ENCODE assay signal across 9 cellular contexts in the genomic region with DNA sequence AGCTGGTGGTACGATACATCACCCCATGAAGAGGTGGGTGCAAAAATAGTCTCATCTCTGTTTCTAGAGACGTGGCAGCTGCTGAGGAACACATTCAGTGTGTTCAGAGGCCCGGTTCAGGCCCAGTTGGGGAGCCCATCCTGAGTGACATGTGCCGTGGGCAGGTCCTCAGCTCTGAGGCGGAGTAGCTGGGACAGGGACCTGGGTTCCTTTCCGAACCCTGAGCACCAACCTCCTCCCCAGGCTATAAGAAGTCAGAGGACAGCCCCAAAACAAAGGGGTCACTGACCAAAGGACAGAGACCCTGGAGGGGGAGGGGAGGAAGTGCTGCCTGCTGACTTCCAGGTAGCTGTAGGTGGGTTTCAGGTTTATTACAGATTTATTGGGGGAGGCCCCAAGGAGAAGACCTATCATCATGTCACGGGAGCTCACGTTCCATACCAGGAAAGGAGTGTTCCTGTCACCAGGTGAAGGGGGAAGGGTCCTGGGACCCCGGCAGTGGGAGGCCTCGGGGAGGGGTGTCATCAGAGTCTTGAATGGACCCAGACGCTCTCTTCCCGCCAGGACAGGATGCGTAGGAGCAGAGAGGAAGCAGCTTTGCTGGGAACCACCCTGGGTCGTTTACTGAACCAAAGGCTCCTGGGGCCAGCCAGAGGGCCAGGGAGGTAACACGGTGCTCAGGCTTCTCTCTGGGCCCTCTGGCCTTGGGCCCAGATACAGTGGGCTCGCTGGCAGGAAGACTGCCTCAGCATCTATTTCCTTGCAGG. TPM values are rescaled to one million over a fixed set of nuclear protein-coding genes. Genes with fewer than 3 reads are reported as not detected.
DNase-seq lines count a peak whose midpoint lies in the region; ATAC-seq and TF ChIP-seq lines count a peak whose summit lies in the region.
"Had no signal": no experiment of that assay in that cellular context is flagged by ENCODE, and none has a peak within 500 bp of the region (broad histone marks: within the 10 kb centered on the region; RNA-seq: fewer than 3 reads in every experiment).

No MANE protein-coding gene starts in this region.

- no peaks in the 10 kb centered on the region for H3K9me2 ChIP-seq in MM.1S (replicated peaks; ENCODE audit: insufficient read depth, low read length)

- no peaks in the 10 kb centered on the region for H4K20me1 ChIP-seq in MM.1S (ENCODE audit: insufficient read depth, low read length)

- peak overlapping the region; percentile 34; the same call in 1 of the 2 replicates for H3K4me2 ChIP-seq in MM.1S (ENCODE audit: low read depth, low read length)

- H3K9me3 ChIP-seq in MM.1S (replicated peaks; ENCODE audit: insufficient read depth, low read length), result no peaks in the 10 kb centered on the region
- H3K9me3 ChIP-seq in esophagus muscularis mucosa, result no peaks in the 10 kb centered on the region
- H3K9me3 ChIP-seq: SJSA1 had no signal

- peaks cover 60% of the 10 kb centered on the region for H3K4me1 Mint-ChIP-seq in stimulated activated effector memory CD8-positive, alpha-beta T cell treated with anti-CD3 and anti-CD28 coated beads, Interleukin-12 subunit alpha, Interleukin-12 subunit beta, amount 100 ng/mL, for 72 hours

- no peak for TF ChIP-seq POLR2A in esophagus muscularis mucosa (IDR thresholded peaks at IDR 0.05; ENCODE audit: low read depth)

- no peaks in the 10 kb centered on the region for H3F3A ChIP-seq in MM.1S (ENCODE audit: insufficient read depth, low read length)

- H3K9me3 Mint-ChIP-seq in stimulated activated effector memory CD8-positive, alpha-beta T cell treated with anti-CD3 and anti-CD28 coated beads, Interleukin-12 subunit alpha, Interleukin-12 subunit beta, amount 100 ng/mL, for 72 hours, result no peaks in the 10 kb centered on the region

- no peaks in the 10 kb centered on the region for H3K4me1 ChIP-seq in MM.1S (ENCODE audit: low read length)
- peaks cover 70 to 89% (median 82%) of the 10 kb centered on the region in 4 donors for H3K4me1 ChIP-seq in esophagus muscularis mucosa

- no peak for TF ChIP-seq EP300 in esophagus muscularis mucosa (IDR thresholded peaks at IDR 0.05)

- H3K36me3 Mint-ChIP-seq in stimulated activated effector memory CD8-positive, alpha-beta T cell treated with anti-CD3 and anti-CD28 coated beads, Interleukin-12 subunit alpha, Interleukin-12 subunit beta, amount 100 ng/mL, for 72 hours, result peaks cover 41% of the 10 kb centered on the region

- H3K79me2 ChIP-seq in MM.1S (ENCODE audit: low read length), result no peaks in the 10 kb centered on the region

- H3K9ac ChIP-seq in MM.1S (ENCODE audit: low read length), result no peak overlapping the region

- H3K4me3 ChIP-seq in MM.1S (ENCODE audit: low read length), result no peak overlapping the region
- H3K4me3 ChIP-seq in esophagus muscularis mucosa, result peak overlapping the region in 3 of 4 donors; percentile 36 to 41 (median 38)
- H3K4me3 ChIP-seq: SJSA1 had no signal

- intact Hi-C loops in esophagus muscularis mucosa (cut with DNase I), result loop anchor here (1.0 kb wide), 1 partner anchor 113 kb away; no protein-coding TSS in a partner anchor

- TF ChIP-seq CTCF in MM.1S (IDR thresholded peaks at IDR 0.05; ENCODE audit: low read length) (no peak), esophagus muscularis mucosa (IDR thresholded peaks at IDR 0.05) (no peak)

- WGBS in esophagus muscularis mucosa, result 37% methylated on average over 8 of the region's 16 CpGs

- H3K36me3 ChIP-seq in MM.1S (replicated peaks; ENCODE audit: insufficient read depth, low read length) (no peaks in the 10 kb centered on the region), esophagus muscularis mucosa (peaks cover 0 to 13% (median 6%) of the 10 kb centered on the region in 4 donors)

- H3K4me3 Mint-ChIP-seq in stimulated activated effector memory CD8-positive, alpha-beta T cell treated with anti-CD3 and anti-CD28 coated beads, Interleukin-12 subunit alpha, Interleukin-12 subunit beta, amount 100 ng/mL, for 72 hours, result peak overlapping the region; percentile 72

- H3K27me3 ChIP-seq in MM.1S (replicated peaks; ENCODE audit: insufficient read depth, low read length) (no peaks in the 10 kb centered on the region), esophagus muscularis mucosa (no peaks in the 10 kb centered on the region)
- H3K27me3 ChIP-seq: SJSA1 had no signal

- ATAC-seq in GM19455 (IDR thresholded peaks at IDR 0.05; ENCODE audit: unreplicated experiment) (peak; percentile 21), HG03045 (IDR thresholded peaks at IDR 0.05; ENCODE audit: unreplicated experiment) (no peak)
- peak; percentile 36 for ATAC-seq in stimulated activated effector memory CD8-positive, alpha-beta T cell treated with anti-CD3 and anti-CD28 coated beads, Interleukin-12 subunit alpha, Interleukin-12 subunit beta, amount 100 ng/mL, for 72 hours

- H2AFZ ChIP-seq in MM.1S (ENCODE audit: low read length), result peak overlapping the region; percentile 45; the same call in 1 of the 2 replicates

- peak overlapping the region; percentile 89 for H3K27ac Mint-ChIP-seq in stimulated activated effector memory CD8-positive, alpha-beta T cell treated with anti-CD3 and anti-CD28 coated beads, Interleukin-12 subunit alpha, Interleukin-12 subunit beta, amount 100 ng/mL, for 72 hours

- DNase-seq in MM.1S (no peak), esophagus muscularis mucosa (ENCODE audit: extremely low spot score) (no peak), NAMALWA (ENCODE audit: low spot score) (no peak), GF-D8 (lab: John Stamatoyannopoulos, UW) (no peak)
- DNase-seq in stimulated activated effector memory CD8-positive, alpha-beta T cell treated with anti-CD3 and anti-CD28 coated beads, Interleukin-12 subunit alpha, Interleukin-12 subunit beta, amount 100 ng/mL, for 72 hours (ENCODE audit: low spot score in 2 of 2), result no peak
- no peak for DNase-seq in stimulated activated CD8-positive, alpha-beta memory T cell treated with anti-CD3 and anti-CD28 coated beads, Interleukin-4, amount 100 ng/mL, for 48 hours

- H3K27ac ChIP-seq in MM.1S (ENCODE audit: low read length), result no peak overlapping the region
- peak overlapping the region; percentile 80 to 86 (median 84) for H3K27ac ChIP-seq in esophagus muscularis mucosa (replicated peaks in 1 of 4)
- H3K27ac ChIP-seq: SJSA1 had no signal

RNA-seq across cellular contexts. Expression of a gene that starts 4.9 kb away (rescaled TPM):
- total RNA-seq in esophagus muscularis mucosa, result 10 to 100 TPM in 2 of 4 donors, 1 to 10 TPM in 2; 6.7 to 13.2 (median 8.7) TPM

RNA-seq across cellular contexts. Expression of a gene that starts 36.6 kb away (rescaled TPM):
- 10 to 100 TPM in 3 of 4 donors, 1 to 10 TPM in 1; 8.4 to 17.4 (median 12.0) TPM for total RNA-seq in esophagus muscularis mucosa
